9 cellular contexts compared by ENCODE assay signal in genomic region chr6:31540640-31541039, GRCh38. TPM values are rescaled to one million over a fixed set of nuclear protein-coding genes. Genes with fewer than 3 reads are reported as not detected.
DNase-seq lines count a peak whose midpoint lies in the region; ATAC-seq and TF ChIP-seq lines count a peak whose summit lies in the region.
"Had no signal": no experiment of that assay in that cellular context is flagged by ENCODE, and none has a peak within 500 bp of the region (broad histone marks: within the 10 kb centered on the region; RNA-seq: fewer than 3 reads in every experiment).

No MANE protein-coding gene starts in this region.

- H3K9me3 ChIP-seq in WERI-Rb-1 (ENCODE audit: severe bottlenecking) (no peaks in the 10 kb centered on the region), gastrocnemius medialis (no peaks in the 10 kb centered on the region)

- no peak for TF ChIP-seq POLR2A in gastrocnemius medialis (IDR thresholded peaks at IDR 0.05)

- no peak for DNase-seq in WERI-Rb-1
- DNase-seq in foreskin keratinocyte, result no peak
- DNase-seq in gastrocnemius medialis, result no peak
- DNase-seq in AML-193 (lab: John Stamatoyannopoulos, UW), result no peak
- no peak for DNase-seq in posterior vena cava (ENCODE audit: low spot score)

- H3K36me3 ChIP-seq in WERI-Rb-1, result peaks cover 68% of the 10 kb centered on the region
- peaks cover 4 to 47% of the 10 kb centered on the region in 2 donors for H3K36me3 ChIP-seq in gastrocnemius medialis

- in situ Hi-C loops in gastrocnemius medialis (cut with MboI; ENCODE audit: low sequenced_read_pairs in 4 of 4), result loop anchor here (5.0 to 25.0 kb wide), 5 partner anchors 54 to 647 kb away; partner anchors contain the start of genes AGER (in 1 of the 4), AGPAT1 (in 1 of the 4), GPSM3 (in 1 of the 4) and NCR3 (in 1 of the 4)

- H3K4me3 ChIP-seq in GM12875 (ENCODE audit: low read depth, low read length) (peak overlapping the region; percentile 67), WERI-Rb-1 (ENCODE audit: low read depth, low read length) (peak overlapping the region; percentile 93), gastrocnemius medialis (peak overlapping the region; percentile 81 to 91 (median 85))

- peak overlapping the region; percentile 99 for H3K27ac ChIP-seq in WERI-Rb-1
- H3K27ac ChIP-seq in foreskin keratinocyte, result peak overlapping the region; percentile 97
- peak overlapping the region; percentile 96 to 98 (median 96) for H3K27ac ChIP-seq in gastrocnemius medialis

- peaks cover 10% of the 10 kb centered on the region for H3K4me1 ChIP-seq in foreskin keratinocyte
- H3K4me1 ChIP-seq in gastrocnemius medialis, result peaks cover 31 to 38% of the 10 kb centered on the region in 2 donors

- TF ChIP-seq CTCF in GM12875 (IDR thresholded peaks at IDR 0.05; ENCODE audit: borderline replicate concordance, insufficient read depth, low read depth, low read length), result no peak
- no peak for TF ChIP-seq CTCF in WERI-Rb-1 (IDR thresholded peaks at IDR 0.05; ENCODE audit: low read depth, low read length)
- TF ChIP-seq CTCF in foreskin keratinocyte (conservative IDR thresholded peaks at IDR 0.05), result no peak
- no peak for TF ChIP-seq CTCF in gastrocnemius medialis (IDR thresholded peaks at IDR 0.05 in 4 of 5, conservative IDR thresholded peaks at IDR 0.05 in 1 of 5)

- no peak for ATAC-seq in foreskin keratinocyte
- ATAC-seq in gastrocnemius medialis, result no peak
- no peak for ATAC-seq in GM18870 (IDR thresholded peaks at IDR 0.05; ENCODE audit: unreplicated experiment)
- ATAC-seq in HG03025 (IDR thresholded peaks at IDR 0.05; ENCODE audit: low FRiP score, unreplicated experiment), result no peak

- no peaks in the 10 kb centered on the region for H3K27me3 ChIP-seq in WERI-Rb-1 (ENCODE audit: insufficient read depth, low read depth, severe bottlenecking)
- no peaks in the 10 kb centered on the region for H3K27me3 ChIP-seq in foreskin keratinocyte
- no peaks in the 10 kb centered on the region for H3K27me3 ChIP-seq in gastrocnemius medialis

- intact Hi-C loops in gastrocnemius medialis (cut with DNase I; ENCODE audit: low total_unique reads), result loop anchor here (1.0 to 10.0 kb wide), 6 partner anchors 43 to 1476 kb away; partner anchors contain the start of genes BAG6, EHMT2, MICB and MRPS18B
- intact Hi-C loops in posterior vena cava (cut with DNase I), result no loop called here

RNA-seq across cellular contexts. Expression of gene DDX39B, which starts 1.2 kb away (rescaled TPM):
- total RNA-seq in foreskin keratinocyte (425 and 443 TPM in 2 replicates), gastrocnemius medialis (100 to 1,000 TPM; 107 to 198 (median 144) TPM), posterior vena cava (100 to 1,000 TPM; 165 to 180 TPM)
- polyA plus RNA-seq in foreskin keratinocyte, result 258 and 281 TPM in 2 replicates

RNA-seq across cellular contexts. Expression of gene ATP6V1G2, which starts 5.8 kb away (rescaled TPM):
- total RNA-seq in foreskin keratinocyte (0.56 and 0.75 TPM in 2 replicates), gastrocnemius medialis (1 to 10 TPM in 2 of 4 donors, under 1 TPM in 2; 0.46 to 1.8 (median 1.1) TPM), posterior vena cava (1 to 10 TPM in 1 of 2 donors, under 1 TPM in 1; 0.43 to 1.2 TPM)
- 0.65 and 1.2 TPM in 2 replicates for polyA plus RNA-seq in foreskin keratinocyte

RNA-seq across cellular contexts. Expression of gene NFKBIL1, which starts 6.8 kb away (rescaled TPM):
- total RNA-seq in foreskin keratinocyte, result 14.7 and 16.2 TPM in 2 replicates
- polyA plus RNA-seq in foreskin keratinocyte, result 19.5 and 19.8 TPM in 2 replicates
- total RNA-seq in gastrocnemius medialis, result 10 to 100 TPM; 17.6 to 21.7 (median 20.3) TPM
- 10 to 100 TPM; 12.0 to 13.2 TPM for total RNA-seq in posterior vena cava

RNA-seq across cellular contexts. Expression of gene MCCD1, which starts 11.9 kb away (rescaled TPM):
- total RNA-seq in foreskin keratinocyte (not detected in 2 replicates), gastrocnemius medialis (not detected), posterior vena cava (not detected)
- not detected in 2 replicates for polyA plus RNA-seq in foreskin keratinocyte

RNA-seq across cellular contexts. Expression of gene LTA, which starts 31.4 kb away (rescaled TPM):
- total RNA-seq in foreskin keratinocyte (not detected in 2 replicates), gastrocnemius medialis (not detected), posterior vena cava (not detected)
- polyA plus RNA-seq in foreskin keratinocyte, result not detected in 2 replicates
- total RNA-seq: renal cortical epithelial cell had no signal
